In genomic region chr6:152980656-152981055, GRCh38 we compare ENCODE assay signal across 10 cellular contexts. TPM values are rescaled to one million over a fixed set of nuclear protein-coding genes. Genes with fewer than 3 reads are reported as not detected.
DNase-seq lines count a peak whose midpoint lies in the region; ATAC-seq, FAIRE-seq and TF ChIP-seq lines count a peak whose summit lies in the region.
"Had no signal": no experiment of that assay in that cellular context is flagged by ENCODE, and none has a peak within 500 bp of the region (broad histone marks: within the 10 kb centered on the region; RNA-seq: fewer than 3 reads in every experiment).

No MANE protein-coding gene starts in this region.

- DNase-seq in A673 (ENCODE audit: low spot score) (no peak), GM12864 (ENCODE audit: low read depth) (no peak), hepatocyte (ENCODE audit: low spot score) (no peak), posterior cingulate gyrus (no peak), small intestine (no peak)
- DNase-seq in activated CD4-positive, alpha-beta T cell treated with anti-CD3 and anti-CD28 coated beads, Interleukin-2, amount 50 U/mL, for 48 hours: no peak
- DNase-seq: NK-92 treated with Interleukin-12 subunit alpha and Interleukin-12 subunit beta, amount 100 ng/mL, for 24 hours; thyroid gland had no signal

- H3K4me2 ChIP-seq in SU-DHL-6 (ENCODE audit: low read depth, low read length, poor library complexity, severe bottlenecking): peak overlapping the region; percentile 97
- H3K4me2 ChIP-seq in hepatocyte: peak overlapping the region; percentile 84

- intact Hi-C loops in A673 (cut with micrococcal nuclease; ENCODE audit: unreplicated experiment): no loop called here
- intact Hi-C loops in posterior cingulate gyrus (cut with DNase I): no loop called here

- H3K36me3 ChIP-seq in A673 (ENCODE audit: insufficient read depth, low read length, poor library complexity, severe bottlenecking) (peaks cover 52% of the 10 kb centered on the region), SU-DHL-6 (ENCODE audit: low read length) (peaks cover 56% of the 10 kb centered on the region), hepatocyte (replicated peaks; ENCODE audit: insufficient read depth, low read depth) (no peaks in the 10 kb centered on the region), small intestine (ENCODE audit: control insufficient read depth in 2 of 2, insufficient read depth in 2 of 2, low read length in 2 of 2) (no peaks in the 10 kb centered on the region)

- FAIRE-seq in small intestine (lab: Jason Lieb, UNC): no peak

- peaks cover 42% of the 10 kb centered on the region for H3F3A ChIP-seq in SU-DHL-6 (ENCODE audit: insufficient read depth)

- CTCF ChIA-PET in A673 (lab: Charles Lee): no interaction called here

- POLR2A ChIA-PET in A673 (lab: Charles Lee; ENCODE audit: low non-redundant PET): no interaction called here

- H4K20me1 ChIP-seq in SU-DHL-6 (ENCODE audit: low read depth, low read length) (peaks cover 59% of the 10 kb centered on the region), hepatocyte (ENCODE audit: insufficient read depth, poor library complexity, severe bottlenecking) (peaks cover 43% of the 10 kb centered on the region)

- H3K27ac ChIP-seq in A673 (ENCODE audit: low read depth, low read length, poor library complexity, severe bottlenecking) (peak overlapping the region; percentile 94), SU-DHL-6 (ENCODE audit: low read depth, low read length) (peak overlapping the region; percentile 95; the same call in 1 of the 2 replicates), hepatocyte (no peak overlapping the region), small intestine (ENCODE audit: low read depth in 1 of 2, low read length in 1 of 2) (no peak overlapping the region)
- H3K27ac ChIP-seq: thyroid gland had no signal

- WGBS in hepatocyte (ENCODE audit: low lambda C conversion rate, missing lambda C conversion rate): 48% methylated on average over 1 of the region's 1 CpG
- 46 to 60% (median 54%) methylated on average over 1 of the region's 1 CpG for WGBS in small intestine, 3 donors

- H3K4me3 ChIP-seq in A673 (ENCODE audit: low read depth, low read length, poor library complexity, severe bottlenecking) (peak overlapping the region; percentile 95), GM12864 (ENCODE audit: low read depth, low read length) (peak overlapping the region; percentile 93), SU-DHL-6 (ENCODE audit: insufficient read depth, low read length, poor library complexity, severe bottlenecking) (peak overlapping the region; percentile 88), hepatocyte (no peak overlapping the region), small intestine (ENCODE audit: low read depth in 1 of 2, low read length in 2 of 2) (no peak overlapping the region)
- H3K4me3 ChIP-seq: thyroid gland had no signal

- H3K9me2 ChIP-seq in SU-DHL-6 (replicated peaks; ENCODE audit: insufficient read depth, low read length) (no peaks in the 10 kb centered on the region), hepatocyte (replicated peaks; ENCODE audit: insufficient read depth) (no peaks in the 10 kb centered on the region)

- peaks cover 92% of the 10 kb centered on the region for H3K79me2 ChIP-seq in SU-DHL-6 (ENCODE audit: insufficient read depth, low read length)
- H3K79me2 ChIP-seq in hepatocyte: peaks cover 87% of the 10 kb centered on the region

- H3K9me3 ChIP-seq in A673 (ENCODE audit: low read depth, low read length, poor library complexity, severe bottlenecking) (no peaks in the 10 kb centered on the region), SU-DHL-6 (ENCODE audit: insufficient read depth, low read length) (no peaks in the 10 kb centered on the region), hepatocyte (ENCODE audit: low read depth) (no peaks in the 10 kb centered on the region), small intestine (ENCODE audit: control insufficient read depth, low read depth) (no peaks in the 10 kb centered on the region)
- H3K9me3 ChIP-seq: thyroid gland had no signal

- H2AFZ ChIP-seq in SU-DHL-6 (ENCODE audit: low read depth, low read length, severe bottlenecking): no peak overlapping the region
- no peak overlapping the region for H2AFZ ChIP-seq in hepatocyte

- ATAC-seq in esophagus mucosa: no peak

- H3K4me1 ChIP-seq in A673 (ENCODE audit: insufficient read depth, low read length, poor library complexity, severe bottlenecking): peaks cover 43% of the 10 kb centered on the region
- H3K4me1 ChIP-seq in hepatocyte (ENCODE audit: insufficient read depth): peaks cover 28% of the 10 kb centered on the region
- H3K4me1 ChIP-seq in small intestine (ENCODE audit: control insufficient read depth in 2 of 2, insufficient read depth in 1 of 2, low read depth in 1 of 2, low read length in 1 of 2): peaks cover 7 to 10% of the 10 kb centered on the region in 2 donors

- BruUV-seq in A673 (replicated peaks; lab: Mats Ljungman, UMichigan): no TSS peak

- peak overlapping the region; percentile 100 for H3K9ac ChIP-seq in SU-DHL-6 (ENCODE audit: low read length)

- no peak for TF ChIP-seq CTCF in A673 (conservative IDR thresholded peaks at IDR 0.05; ENCODE audit: low read depth, low read length)
- TF ChIP-seq CTCF in GM12864 (IDR thresholded peaks at IDR 0.05; ENCODE audit: low read depth, low read length, missing control alignments): no peak
- TF ChIP-seq CTCF in SU-DHL-6 (IDR thresholded peaks at IDR 0.05; ENCODE audit: insufficient read depth, low read length, poor library complexity, severe bottlenecking): no peak
- TF ChIP-seq CTCF in hepatocyte (IDR thresholded peaks at IDR 0.05; ENCODE audit: poor library complexity): no peak

- H3K27me3 ChIP-seq in A673 (replicated peaks; ENCODE audit: insufficient read depth, low read depth, low read length, poor library complexity): no peaks in the 10 kb centered on the region
- no peaks in the 10 kb centered on the region for H3K27me3 ChIP-seq in SU-DHL-6 (ENCODE audit: low read length)
- no peaks in the 10 kb centered on the region for H3K27me3 ChIP-seq in hepatocyte
- H3K27me3 ChIP-seq in small intestine (ENCODE audit: control insufficient read depth in 2 of 2, insufficient read depth in 2 of 2, low read length in 2 of 2): no peaks in the 10 kb centered on the region
- H3K27me3 ChIP-seq: thyroid gland had no signal

RNA-seq across cellular contexts. Expression of gene FBXO5, which starts 2.2 kb away (rescaled TPM):
- total RNA-seq in A673 (2021) (62.4 and 67.9 TPM in 2 replicates), hepatocyte (9.2 and 9.7 TPM in 2 replicates), esophagus mucosa (6.5 TPM)
- polyA plus RNA-seq in hepatocyte (4.7 and 5.2 TPM in 2 replicates), small intestine (1 to 10 TPM; 2.0 to 5.7 (median 3.0) TPM)

RNA-seq across cellular contexts. Expression of gene MTRF1L, which starts 21.9 kb away (rescaled TPM):
- total RNA-seq in A673 (2021) (25.2 and 30.9 TPM in 2 replicates), hepatocyte (16.7 and 17.4 TPM in 2 replicates), esophagus mucosa (11.5 TPM)
- polyA plus RNA-seq in hepatocyte (16.1 and 19.0 TPM in 2 replicates), small intestine (10 to 100 TPM in 2 of 3 donors, 1 to 10 TPM in 1; 9.9 to 18.6 (median 13.2) TPM)

Comparison
In these comparisons a context has a peak if more than half of its experiments do, and no peak if none do; other contexts are left out.
1. H3K27ac ChIP-seq: peak in A673 (single experiment) and SU-DHL-6 (single experiment); none in hepatocyte (single experiment) and small intestine (0 of 2).
2. H3K4me3 ChIP-seq: peak in A673 (single experiment), GM12864 (single experiment) and SU-DHL-6 (single experiment); none in hepatocyte (single experiment) and small intestine (0 of 2).